In the genomic region with DNA sequence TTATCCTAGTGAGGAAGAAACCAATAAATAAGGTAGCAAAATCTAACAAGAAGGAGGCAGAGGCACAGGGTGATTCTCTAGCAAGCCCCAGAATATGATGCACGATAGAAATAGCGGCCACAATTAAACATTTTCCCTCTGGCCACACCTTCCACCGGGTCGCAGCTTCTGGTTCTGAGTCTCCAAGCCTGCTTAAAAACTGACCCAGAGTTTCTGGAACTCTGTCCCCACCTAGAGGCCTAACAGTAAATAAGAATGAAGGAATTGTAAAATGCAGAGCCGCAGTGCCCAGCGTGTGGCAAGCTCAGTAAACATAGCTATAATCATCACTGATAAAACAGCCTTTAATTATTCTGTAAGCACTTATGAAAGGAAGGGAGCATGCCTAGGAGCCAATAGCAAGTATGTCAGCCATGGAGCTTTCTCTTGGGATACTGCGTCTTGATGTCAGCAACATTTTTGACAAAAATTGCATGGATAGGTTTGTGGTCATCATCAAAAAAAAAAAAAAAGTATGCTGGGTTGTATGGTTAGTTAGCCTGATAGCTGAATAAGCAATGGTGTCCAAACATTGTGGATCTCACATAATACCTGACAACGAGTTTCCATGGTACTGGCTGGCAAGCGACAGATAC, we compare ENCODE assay signal across 10 cellular contexts.
A peak's percentile ranks its signal among the peaks of the same experiment; 100 is the strongest.
DNase-seq lines count a peak whose midpoint lies in the region; ATAC-seq, FAIRE-seq and TF ChIP-seq lines count a peak whose summit lies in the region.
"Had no signal": no experiment of that assay in that cellular context is flagged by ENCODE, and none has a peak within 500 bp of the region (broad histone marks: within the 10 kb centered on the region; RNA-seq: fewer than 3 reads in every experiment).

No MANE protein-coding gene starts in this region.

- TF ChIP-seq POLR2A in erythroblast (IDR thresholded peaks at IDR 0.05; ENCODE audit: low read length): no peak

- peak; percentile 74 for FAIRE-seq in RCC 7860 (lab: Jason Lieb, UNC)
- FAIRE-seq: TTC549 had no signal

- peak; percentile 38 for TF ChIP-seq CTCF in GM10266 (IDR thresholded peaks at IDR 0.05; ENCODE audit: control insufficient read depth, insufficient read depth, low read depth, missing control alignments)
- peak; percentile 59 for TF ChIP-seq CTCF in osteocyte (IDR thresholded peaks at IDR 0.05)
- TF ChIP-seq CTCF in omental fat pad (IDR thresholded peaks at IDR 0.05): no peak

- TF ChIP-seq EP300 in Ishikawa (IDR thresholded peaks at IDR 0.05; ENCODE audit: borderline replicate concordance): no peak

- no peaks in the 10 kb centered on the region for H3K4me1 Mint-ChIP-seq in osteocyte (ENCODE audit: unreplicated experiment)
- no peaks in the 10 kb centered on the region for H3K4me1 Mint-ChIP-seq in activated T-helper 1 cell treated with anti-CD3 and anti-CD28 coated beads, Interleukin-12 subunit alpha, Interleukin-12 subunit beta, Interleukin-2, Interleukin-4 antibody, amounts not matched to agents 30 ng/mL and 10 ng/mL and 1 ng/mL, durations not matched to agents 14 hours and 24 hours and 36 hours (ENCODE audit: low read depth)

- no peaks in the 10 kb centered on the region for H3K9me3 Mint-ChIP-seq in osteocyte (ENCODE audit: unreplicated experiment)
- no peaks in the 10 kb centered on the region for H3K9me3 Mint-ChIP-seq in activated T-helper 1 cell treated with anti-CD3 and anti-CD28 coated beads, Interleukin-12 subunit alpha, Interleukin-12 subunit beta, Interleukin-2, Interleukin-4 antibody, amounts not matched to agents 30 ng/mL and 10 ng/mL and 1 ng/mL, durations not matched to agents 14 hours and 24 hours and 36 hours

- H3K36me3 Mint-ChIP-seq in osteocyte (ENCODE audit: unreplicated experiment): no peaks in the 10 kb centered on the region
- H3K36me3 Mint-ChIP-seq in activated T-helper 1 cell treated with anti-CD3 and anti-CD28 coated beads, Interleukin-12 subunit alpha, Interleukin-12 subunit beta, Interleukin-2, Interleukin-4 antibody, amounts not matched to agents 30 ng/mL and 10 ng/mL and 1 ng/mL, durations not matched to agents 14 hours and 24 hours and 36 hours (ENCODE audit: low read depth): no peaks in the 10 kb centered on the region

- no peak overlapping the region for H3K4me3 Mint-ChIP-seq in osteocyte (ENCODE audit: unreplicated experiment)
- no peak overlapping the region for H3K4me3 Mint-ChIP-seq in activated T-helper 1 cell treated with anti-CD3 and anti-CD28 coated beads, Interleukin-12 subunit alpha, Interleukin-12 subunit beta, Interleukin-2, Interleukin-4 antibody, amounts not matched to agents 30 ng/mL and 10 ng/mL and 1 ng/mL, durations not matched to agents 14 hours and 24 hours and 36 hours

- no peak for ATAC-seq in omental fat pad (ENCODE audit: low FRiP score)

- peak; percentile 8 for DNase-seq in GM10266 (ENCODE audit: extremely low spot score)
- DNase-seq in RCC 7860 (ENCODE audit: low spot score): peak; percentile 59
- peak; percentile 1 to 12 for DNase-seq in erythroblast (lab: John Stamatoyannopoulos, UW)
- no peak for DNase-seq in osteocyte (ENCODE audit: extremely low spot score, unreplicated experiment)
- DNase-seq in activated CD4-positive, alpha-beta T cell treated with anti-CD3 and anti-CD28 coated beads for 1 hour: no peak
- DNase-seq in omental fat pad (ENCODE audit: low spot score): no peak
- DNase-seq in activated T-helper 1 cell treated with anti-CD3 and anti-CD28 coated beads, Interleukin-12 subunit alpha, Interleukin-12 subunit beta, Interleukin-2, Interleukin-4 antibody, amounts not matched to agents 30 ng/mL and 10 ng/mL and 1 ng/mL, durations not matched to agents 14 hours and 24 hours and 36 hours (ENCODE audit: low spot score): no peak
- DNase-seq: right cardiac atrium had no signal

- H3K27ac Mint-ChIP-seq in osteocyte (ENCODE audit: unreplicated experiment): no peak overlapping the region
- no peak overlapping the region for H3K27ac Mint-ChIP-seq in activated T-helper 1 cell treated with anti-CD3 and anti-CD28 coated beads, Interleukin-12 subunit alpha, Interleukin-12 subunit beta, Interleukin-2, Interleukin-4 antibody, amounts not matched to agents 30 ng/mL and 10 ng/mL and 1 ng/mL, durations not matched to agents 14 hours and 24 hours and 36 hours

- peak; percentile 80 for TF ChIP-seq RAD21 in Ishikawa (IDR thresholded peaks at IDR 0.05; ENCODE audit: low read depth)

- intact Hi-C loops in activated T-helper 1 cell treated with anti-CD3 and anti-CD28 coated beads, Interleukin-12 subunit alpha, Interleukin-12 subunit beta, Interleukin-2, Interleukin-4 antibody, amounts not matched to agents 30 ng/mL and 10 ng/mL and 1 ng/mL, durations not matched to agents 14 hours and 24 hours and 36 hours (cut with micrococcal nuclease): no loop called here

- H3K27me3 Mint-ChIP-seq in osteocyte (ENCODE audit: unreplicated experiment): peaks cover 7% of the 10 kb centered on the region
- no peaks in the 10 kb centered on the region for H3K27me3 Mint-ChIP-seq in activated T-helper 1 cell treated with anti-CD3 and anti-CD28 coated beads, Interleukin-12 subunit alpha, Interleukin-12 subunit beta, Interleukin-2, Interleukin-4 antibody, amounts not matched to agents 30 ng/mL and 10 ng/mL and 1 ng/mL, durations not matched to agents 14 hours and 24 hours and 36 hours (ENCODE audit: insufficient read depth)

TF ChIP-seq in Ishikawa, 13 proteins besides CTCF, POLR2A, EP300 and RAD21:
- TF ChIP-seq TAF1 (IDR thresholded peaks at IDR 0.05; ENCODE audit: low read depth) (no peak), CREB1 (IDR thresholded peaks at IDR 0.05; ENCODE audit: low read depth) (no peak), CEBPB (IDR thresholded peaks at IDR 0.05) (no peak), NFIC (IDR thresholded peaks at IDR 0.05) (no peak), YY1 (IDR thresholded peaks at IDR 0.05; ENCODE audit: low read depth) (no peak), ZBTB7A (IDR thresholded peaks at IDR 0.05; ENCODE audit: low read depth) (no peak), TCF12 (IDR thresholded peaks at IDR 0.05; ENCODE audit: low read depth) (no peak), EGR1 (IDR thresholded peaks at IDR 0.05) (no peak), TEAD4 (IDR thresholded peaks at IDR 0.05) (no peak), FOXM1 (IDR thresholded peaks at IDR 0.05; ENCODE audit: borderline replicate concordance, low read depth) (no peak)
- TF ChIP-seq, protein P1, sequence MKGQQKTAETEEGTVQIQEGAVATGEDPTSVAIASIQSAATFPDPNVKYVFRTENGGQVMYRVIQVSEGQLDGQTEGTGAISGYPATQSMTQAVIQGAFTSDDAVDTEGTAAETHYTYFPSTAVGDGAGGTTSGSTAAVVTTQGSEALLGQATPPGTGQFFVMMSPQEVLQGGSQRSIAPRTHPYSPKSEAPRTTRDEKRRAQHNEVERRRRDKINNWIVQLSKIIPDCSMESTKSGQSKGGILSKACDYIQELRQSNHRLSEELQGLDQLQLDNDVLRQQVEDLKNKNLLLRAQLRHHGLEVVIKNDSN (IDR thresholded peaks at IDR 0.05): no peak
- TF ChIP-seq, protein P2, sequence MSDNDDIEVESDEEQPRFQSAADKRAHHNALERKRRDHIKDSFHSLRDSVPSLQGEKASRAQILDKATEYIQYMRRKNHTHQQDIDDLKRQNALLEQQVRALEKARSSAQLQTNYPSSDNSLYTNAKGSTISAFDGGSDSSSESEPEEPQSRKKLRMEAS (IDR thresholded peaks at IDR 0.05): no peak
- TF ChIP-seq, protein P3, sequence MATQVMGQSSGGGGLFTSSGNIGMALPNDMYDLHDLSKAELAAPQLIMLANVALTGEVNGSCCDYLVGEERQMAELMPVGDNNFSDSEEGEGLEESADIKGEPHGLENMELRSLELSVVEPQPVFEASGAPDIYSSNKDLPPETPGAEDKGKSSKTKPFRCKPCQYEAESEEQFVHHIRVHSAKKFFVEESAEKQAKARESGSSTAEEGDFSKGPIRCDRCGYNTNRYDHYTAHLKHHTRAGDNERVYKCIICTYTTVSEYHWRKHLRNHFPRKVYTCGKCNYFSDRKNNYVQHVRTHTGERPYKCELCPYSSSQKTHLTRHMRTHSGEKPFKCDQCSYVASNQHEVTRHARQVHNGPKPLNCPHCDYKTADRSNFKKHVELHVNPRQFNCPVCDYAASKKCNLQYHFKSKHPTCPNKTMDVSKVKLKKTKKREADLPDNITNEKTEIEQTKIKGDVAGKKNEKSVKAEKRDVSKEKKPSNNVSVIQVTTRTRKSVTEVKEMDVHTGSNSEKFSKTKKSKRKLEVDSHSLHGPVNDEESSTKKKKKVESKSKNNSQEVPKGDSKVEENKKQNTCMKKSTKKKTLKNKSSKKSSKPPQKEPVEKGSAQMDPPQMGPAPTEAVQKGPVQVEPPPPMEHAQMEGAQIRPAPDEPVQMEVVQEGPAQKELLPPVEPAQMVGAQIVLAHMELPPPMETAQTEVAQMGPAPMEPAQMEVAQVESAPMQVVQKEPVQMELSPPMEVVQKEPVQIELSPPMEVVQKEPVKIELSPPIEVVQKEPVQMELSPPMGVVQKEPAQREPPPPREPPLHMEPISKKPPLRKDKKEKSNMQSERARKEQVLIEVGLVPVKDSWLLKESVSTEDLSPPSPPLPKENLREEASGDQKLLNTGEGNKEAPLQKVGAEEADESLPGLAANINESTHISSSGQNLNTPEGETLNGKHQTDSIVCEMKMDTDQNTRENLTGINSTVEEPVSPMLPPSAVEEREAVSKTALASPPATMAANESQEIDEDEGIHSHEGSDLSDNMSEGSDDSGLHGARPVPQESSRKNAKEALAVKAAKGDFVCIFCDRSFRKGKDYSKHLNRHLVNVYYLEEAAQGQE (IDR thresholded peaks at IDR 0.05; ENCODE audit: low read depth): no peak

Comparison
In these comparisons a context has a peak if more than half of its experiments do, and no peak if none do; other contexts are left out.
1. DNase-seq: peak in GM10266 (single experiment), RCC 7860 (single experiment) and erythroblast (2 of 2); none in osteocyte (single experiment), activated CD4-positive, alpha-beta T cell treated with anti-CD3 and anti-CD28 coated beads for 1 hour (single experiment), omental fat pad (single experiment) and activated T-helper 1 cell treated with anti-CD3 and anti-CD28 coated beads, Interleukin-12 subunit alpha, Interleukin-12 subunit beta, Interleukin-2, Interleukin-4 antibody, amounts not matched to agents 30 ng/mL and 10 ng/mL and 1 ng/mL, durations not matched to agents 14 hours and 24 hours and 36 hours (single experiment).
2. CTCF ChIP-seq: peak in GM10266 (single experiment) and osteocyte (single experiment); none in omental fat pad (0 of 3).